ENCODE assay signal across 30 cellular contexts in genomic region chr1:201404016-201404598, GRCh38. TPM values are rescaled to one million over a fixed set of nuclear protein-coding genes. Genes with fewer than 3 reads are reported as not detected.
DNase-seq lines count a peak whose midpoint lies in the region; ATAC-seq, FAIRE-seq and TF ChIP-seq lines count a peak whose summit lies in the region.
"Had no signal": no experiment of that assay in that cellular context is flagged by ENCODE, and none has a peak within 500 bp of the region (broad histone marks: within the 10 kb centered on the region; RNA-seq: fewer than 3 reads in every experiment).

No MANE protein-coding gene starts in this region.

- H3K79me2 ChIP-seq in hepatocyte, result peaks cover 4% of the 10 kb centered on the region

- H3K4me3 ChIP-seq in hepatocyte (no peak overlapping the region), small intestine (ENCODE audit: low read depth in 1 of 2, low read length in 2 of 2) (no peak overlapping the region)
- H3K4me3 ChIP-seq: dorsolateral prefrontal cortex, lower lobe of right lung, neural progenitor cell had no signal

- no peaks in the 10 kb centered on the region for H3K9me2 ChIP-seq in hepatocyte (replicated peaks; ENCODE audit: insufficient read depth)

- H3K27me3 ChIP-seq in hepatocyte (no peaks in the 10 kb centered on the region), small intestine (ENCODE audit: control insufficient read depth in 2 of 2, insufficient read depth in 2 of 2, low read length in 2 of 2) (peaks cover 0 to 5% of the 10 kb centered on the region in 2 donors)

- peaks cover 48% of the 10 kb centered on the region for H3K4me1 ChIP-seq in hepatocyte (ENCODE audit: insufficient read depth)
- H3K4me1 ChIP-seq in small intestine (ENCODE audit: control insufficient read depth in 2 of 2, insufficient read depth in 1 of 2, low read depth in 1 of 2, low read length in 1 of 2), result peaks cover 5% of the 10 kb centered on the region in 2 donors

- H3K27ac ChIP-seq in hepatocyte (peak overlapping the region; percentile 89), small intestine (ENCODE audit: low read depth in 1 of 2, low read length in 1 of 2) (peak overlapping the region; percentile 91 to 96)
- H3K27ac ChIP-seq: dorsolateral prefrontal cortex, neural progenitor cell, WERI-Rb-1 had no signal

- no TSS peak for BruUV-seq in Calu3 (replicated peaks; lab: Mats Ljungman, UMichigan)

- H3K4me1 Mint-ChIP-seq in Calu3 (ENCODE audit: low read depth, unreplicated experiment) (no peaks in the 10 kb centered on the region), type B pancreatic cell (ENCODE audit: unreplicated experiment) (peaks cover 16% of the 10 kb centered on the region)
- H3K4me1 Mint-ChIP-seq: activated naive CD8-positive, alpha-beta T cell treated with anti-CD3 and anti-CD28 coated beads for 36 hours had no signal

- no peaks in the 10 kb centered on the region for H3K9me3 ChIP-seq in hepatocyte (ENCODE audit: low read depth)
- no peaks in the 10 kb centered on the region for H3K9me3 ChIP-seq in small intestine (ENCODE audit: control insufficient read depth, low read depth)
- H3K9me3 ChIP-seq: lower lobe of right lung had no signal

- no peaks in the 10 kb centered on the region for H3K36me3 ChIP-seq in hepatocyte (replicated peaks; ENCODE audit: insufficient read depth, low read depth)
- H3K36me3 ChIP-seq in small intestine (ENCODE audit: control insufficient read depth in 2 of 2, insufficient read depth in 2 of 2, low read length in 2 of 2), result no peaks in the 10 kb centered on the region
- H3K36me3 ChIP-seq: lower lobe of right lung, neural progenitor cell, WERI-Rb-1 had no signal

- H3K27ac Mint-ChIP-seq in Calu3 (ENCODE audit: unreplicated experiment), result no peak overlapping the region
- no peak overlapping the region for H3K27ac Mint-ChIP-seq in type B pancreatic cell
- H3K27ac Mint-ChIP-seq: activated naive CD8-positive, alpha-beta T cell treated with anti-CD3 and anti-CD28 coated beads for 36 hours; neural progenitor cell; stimulated activated naive CD8-positive, alpha-beta T cell treated with anti-CD3 and anti-CD28 coated beads, Interleukin-15, Interleukin-2, amounts not matched to agents 100 ng/mL and 50 ng/mL, for 24 hours had no signal

- DNase-seq in Calu3 (no peak), hepatocyte (ENCODE audit: low spot score) (no peak), small intestine (peak; percentile 47), type B pancreatic cell (ENCODE audit: extremely low spot score, unreplicated experiment) (no peak), LoVo (ENCODE audit: low spot score) (no peak), HUDEP-2 (lab: John Stamatoyannopoulos, UW; ENCODE audit: unreplicated experiment in 76 of 76) (no peak)
- DNase-seq: activated CD4-positive, alpha-beta T cell treated with anti-CD3 and anti-CD28 coated beads for 48 hours; activated CD8-positive, alpha-beta memory T cell treated with anti-CD3 and anti-CD28 coated beads for 24 hours; activated effector memory CD4-positive, alpha-beta T cell treated with anti-CD3 and anti-CD28 coated beads, Interleukin-2, amount 50 U/mL, for 16 hours; activated naive CD8-positive, alpha-beta T cell treated with anti-CD3 and anti-CD28 coated beads for 36 hours; C1 segment of cervical spinal cord; dorsolateral prefrontal cortex; kidney glomerular epithelial cell; lower lobe of right lung; NCI-H2029 treated with DMSO at 0.1 percent for 48 hours; NCI-H2227 treated with DMSO at 0.1 percent for 48 hours; NCI-H526 treated with DMSO at 0.1 percent for 48 hours; SW 1271; T1000; WERI-Rb-1 had no signal

- no peaks in the 10 kb centered on the region for H3K9me3 Mint-ChIP-seq in Calu3 (ENCODE audit: low read depth, unreplicated experiment)
- no peaks in the 10 kb centered on the region for H3K9me3 Mint-ChIP-seq in type B pancreatic cell
- H3K9me3 Mint-ChIP-seq: activated naive CD8-positive, alpha-beta T cell treated with anti-CD3 and anti-CD28 coated beads for 36 hours; central memory CD8-positive, alpha-beta T cell; neural progenitor cell; stimulated activated naive CD8-positive, alpha-beta T cell treated with anti-CD3 and anti-CD28 coated beads, Interleukin-15, Interleukin-2, amounts not matched to agents 100 ng/mL and 50 ng/mL, for 24 hours had no signal

- CTCF ChIA-PET in Calu3 (lab: Charles Lee), result interaction anchor here (1.5 kb wide), 2 partner anchors 9 to 39 kb away, joined by 3 to 4 read pairs; no protein-coding TSS in a partner anchor

- peaks cover 50% of the 10 kb centered on the region for H3K36me3 Mint-ChIP-seq in Calu3 (ENCODE audit: insufficient read depth, unreplicated experiment)
- H3K36me3 Mint-ChIP-seq in type B pancreatic cell, result no peaks in the 10 kb centered on the region
- H3K36me3 Mint-ChIP-seq: activated naive CD8-positive, alpha-beta T cell treated with anti-CD3 and anti-CD28 coated beads for 36 hours; neural progenitor cell had no signal

- H2AFZ ChIP-seq in hepatocyte, result no peak overlapping the region
- H2AFZ ChIP-seq: neural progenitor cell had no signal

- intact Hi-C loops in Calu3 (cut with micrococcal nuclease; ENCODE audit: unreplicated experiment), result no loop called here

- H4K20me1 ChIP-seq in hepatocyte (ENCODE audit: insufficient read depth, poor library complexity, severe bottlenecking), result no peaks in the 10 kb centered on the region

- H3K4me3 Mint-ChIP-seq in Calu3 (ENCODE audit: low read depth, unreplicated experiment), result peak overlapping the region; percentile 54
- H3K4me3 Mint-ChIP-seq in type B pancreatic cell, result no peak overlapping the region
- H3K4me3 Mint-ChIP-seq: activated naive CD8-positive, alpha-beta T cell treated with anti-CD3 and anti-CD28 coated beads for 36 hours; central memory CD8-positive, alpha-beta T cell; neural progenitor cell; stimulated activated naive CD8-positive, alpha-beta T cell treated with anti-CD3 and anti-CD28 coated beads, Interleukin-15, Interleukin-2, amounts not matched to agents 100 ng/mL and 50 ng/mL, for 24 hours had no signal

- no peak for FAIRE-seq in small intestine (lab: Jason Lieb, UNC)
- FAIRE-seq: endothelial cell of umbilical vein had no signal

- TF ChIP-seq CTCF in Calu3 (IDR thresholded peaks at IDR 0.05; ENCODE audit: unreplicated experiment) (no peak), hepatocyte (IDR thresholded peaks at IDR 0.05; ENCODE audit: poor library complexity) (no peak), type B pancreatic cell (conservative IDR thresholded peaks at IDR 0.05) (no peak)

- H3K27me3 Mint-ChIP-seq in Calu3 (ENCODE audit: unreplicated experiment) (no peaks in the 10 kb centered on the region), type B pancreatic cell (peaks cover 3% of the 10 kb centered on the region)
- H3K27me3 Mint-ChIP-seq: stimulated activated naive CD8-positive, alpha-beta T cell treated with anti-CD3 and anti-CD28 coated beads, Interleukin-15, Interleukin-2, amounts not matched to agents 100 ng/mL and 50 ng/mL, for 24 hours had no signal

- peak; percentile 42 for ATAC-seq in HG03045 (IDR thresholded peaks at IDR 0.05; ENCODE audit: unreplicated experiment)
- ATAC-seq: lower lobe of right lung, Panc1 had no signal

- no peak overlapping the region for H3K4me2 ChIP-seq in hepatocyte
- H3K4me2 ChIP-seq: neural progenitor cell had no signal

- WGBS in hepatocyte (ENCODE audit: low lambda C conversion rate, missing lambda C conversion rate), result 79% methylated on average over 9 of the region's 9 CpGs
- WGBS in small intestine, 3 donors, result 23 to 38% (median 26%) methylated on average over 9 of the region's 9 CpGs

RNA-seq across cellular contexts. Expression of gene LAD1, which starts 5.0 kb away (rescaled TPM):
- total RNA-seq in Calu3 (2022) (209 and 244 TPM in 2 replicates), hepatocyte (64.2 and 66.9 TPM in 2 replicates), type B pancreatic cell (ENCODE audit: low replicate concordance) (41.2 and 79.5 TPM in 2 replicates)
- polyA plus RNA-seq in hepatocyte (63.5 and 68.6 TPM in 2 replicates), small intestine (100 to 1,000 TPM; 108 to 131 (median 130) TPM)
- total RNA-seq: activated naive CD8-positive, alpha-beta T cell treated with anti-CD3 and anti-CD28 coated beads for 36 hours; endothelial cell of umbilical vein; H4; pulmonary artery endothelial cell had no signal
- polyA plus RNA-seq: endothelial cell of umbilical vein had no signal

RNA-seq across cellular contexts. Expression of gene TNNI1, which starts 17.4 kb away (rescaled TPM):
- total RNA-seq in Calu3 (2022) (not detected in 2 replicates), hepatocyte (2.6 and 4.1 TPM in 2 replicates), type B pancreatic cell (ENCODE audit: low replicate concordance) (0.12 and 6.1 TPM in 2 replicates)
- polyA plus RNA-seq in hepatocyte (4.2 and 12.4 TPM in 2 replicates), small intestine (1 to 10 TPM in 2 of 3 donors, under 1 TPM in 1; 0.01 to 5.8 (median 3.2) TPM)
- total RNA-seq: activated naive CD8-positive, alpha-beta T cell treated with anti-CD3 and anti-CD28 coated beads for 36 hours; endothelial cell of umbilical vein; H4; MCF 10A; pulmonary artery endothelial cell had no signal
- polyA plus RNA-seq: AG04450, endothelial cell of umbilical vein had no signal

RNA-seq across cellular contexts. Expression of gene TNNT2, which starts 26.6 kb away (rescaled TPM):
- 1.4 and 2.2 TPM in 2 replicates for total RNA-seq in Calu3 (2022)
- total RNA-seq in hepatocyte, result 22.3 and 25.9 TPM in 2 replicates
- polyA plus RNA-seq in hepatocyte, result 33.5 and 55.1 TPM in 2 replicates
- 10 to 100 TPM in 1 of 3 donors, 1 to 10 TPM in 1, under 1 TPM in 1; 0.78 to 86.7 (median 4.0) TPM for polyA plus RNA-seq in small intestine
- total RNA-seq in type B pancreatic cell (ENCODE audit: low replicate concordance), result 21.3 and 63.9 TPM in 2 replicates
- total RNA-seq: activated naive CD8-positive, alpha-beta T cell treated with anti-CD3 and anti-CD28 coated beads for 36 hours; endothelial cell of umbilical vein; H4; pulmonary artery endothelial cell had no signal
- polyA plus RNA-seq: endothelial cell of umbilical vein had no signal
